Comparison of ENCODE assay signal across 17 cellular contexts in the genomic region with DNA sequence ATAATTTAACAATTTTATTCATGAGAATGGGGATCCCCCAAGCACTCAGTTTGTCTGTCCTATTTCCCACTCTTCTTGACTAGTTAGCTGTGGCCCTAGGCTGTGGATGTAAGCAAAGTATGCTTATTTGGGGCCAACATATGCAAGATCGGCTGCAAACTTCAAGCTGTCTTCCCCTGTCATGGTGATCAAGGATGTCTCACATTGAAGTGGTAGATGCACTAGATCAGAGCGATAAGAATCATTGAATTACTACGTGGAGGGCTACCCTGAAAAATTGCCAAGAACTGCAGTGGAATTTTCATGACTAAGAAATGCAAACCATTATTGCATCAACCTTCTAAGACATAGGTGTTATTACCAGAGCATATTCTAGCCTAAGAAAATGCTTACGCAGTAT.
"Had no signal": no experiment of that assay in that cellular context is flagged by ENCODE, and none has a peak within 500 bp of the region (broad histone marks: within the 10 kb centered on the region; RNA-seq: fewer than 3 reads in every experiment).

No MANE protein-coding gene starts in this region.

- DNase-seq: activated CD4-positive, alpha-beta T cell treated with anti-CD3 and anti-CD28 coated beads for 48 hours; effector CD8-positive, alpha-beta T cell; esophagus squamous epithelium; immature natural killer cell; kidney glomerular epithelial cell; left ventricle myocardium inferior; ovary; psoas muscle; right cardiac atrium; SIG-M5; stimulated activated CD4-positive, alpha-beta T cell treated with anti-CD3 and anti-CD28 coated beads, Interleukin-2, amount 100 ng/mL, for 24 hours; T-helper 17 cell; upper lobe of left lung; WERI-Rb-1 had no signal

- ATAC-seq: psoas muscle, right cardiac atrium, SK-N-SH treated with all-trans-retinoic acid at 6 μM for 48 hours, T-helper 17 cell had no signal

- H3K27me3 Mint-ChIP-seq: dendritic cell treated with granulocyte-macrophage colony-stimulating factor and Interleukin-4, amounts not matched to agents 40 ng/mL and 50 ng/mL, for 4 days; T-helper 17 cell had no signal

- H3K27ac ChIP-seq: esophagus squamous epithelium, left ventricle myocardium inferior, ovary, psoas muscle, thoracic aorta, upper lobe of left lung, WERI-Rb-1 had no signal

- H3K9me3 Mint-ChIP-seq: dendritic cell treated with granulocyte-macrophage colony-stimulating factor and Interleukin-4, amounts not matched to agents 40 ng/mL and 50 ng/mL, for 4 days; immature natural killer cell had no signal

- H3K27me3 ChIP-seq: esophagus squamous epithelium, ovary, upper lobe of left lung had no signal

- H3K27ac Mint-ChIP-seq: dendritic cell treated with granulocyte-macrophage colony-stimulating factor and Interleukin-4, amounts not matched to agents 40 ng/mL and 50 ng/mL, for 4 days; immature natural killer cell; T-helper 17 cell had no signal

- H3K4me3 Mint-ChIP-seq: dendritic cell treated with granulocyte-macrophage colony-stimulating factor and Interleukin-4, amounts not matched to agents 40 ng/mL and 50 ng/mL, for 4 days; immature natural killer cell; T-helper 17 cell had no signal

- H3K36me3 Mint-ChIP-seq: immature natural killer cell had no signal

- H3K9me3 ChIP-seq: esophagus squamous epithelium, left ventricle myocardium inferior, ovary, psoas muscle, thoracic aorta, upper lobe of left lung had no signal

- H3K4me3 ChIP-seq: esophagus squamous epithelium, left ventricle myocardium inferior, ovary, psoas muscle, thoracic aorta, upper lobe of left lung had no signal

- H3K36me3 ChIP-seq: esophagus squamous epithelium, left ventricle myocardium inferior, ovary, thoracic aorta, upper lobe of left lung, WERI-Rb-1 had no signal

- H3K4me1 ChIP-seq: esophagus squamous epithelium, left ventricle myocardium inferior, psoas muscle, upper lobe of left lung had no signal
